Comparison of ENCODE assay signal across 13 cellular contexts in the genomic region with DNA sequence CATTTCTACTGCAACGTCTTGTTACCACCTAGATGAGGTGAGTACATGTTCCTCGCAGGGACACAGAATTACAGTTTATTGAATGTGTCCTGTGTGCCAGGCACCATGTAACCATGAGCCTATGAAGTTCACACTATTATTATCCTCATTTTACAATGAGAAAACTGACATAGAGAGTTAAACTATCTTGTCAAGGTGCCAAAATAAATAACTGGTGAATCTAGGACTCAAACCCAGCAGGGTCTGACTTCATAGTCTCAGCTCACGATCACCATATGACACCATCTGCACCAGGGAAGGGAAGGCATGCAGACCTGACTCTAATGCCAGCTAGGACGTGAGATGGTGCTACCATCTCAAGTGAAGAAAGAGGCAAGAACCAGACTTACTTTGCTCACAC. TPM values are rescaled to one million over a fixed set of nuclear protein-coding genes. Genes with fewer than 3 reads are reported as not detected.
DNase-seq lines count a peak whose midpoint lies in the region; TF ChIP-seq lines count a peak whose summit lies in the region.
"Had no signal": no experiment of that assay in that cellular context is flagged by ENCODE, and none has a peak within 500 bp of the region (broad histone marks: within the 10 kb centered on the region; RNA-seq: fewer than 3 reads in every experiment).

No MANE protein-coding gene starts in this region.

- H3K4me1 ChIP-seq in Caco-2 = no peaks in the 10 kb centered on the region

- H3K9me3 Mint-ChIP-seq in Caco-2 (ENCODE audit: unreplicated experiment) = no peaks in the 10 kb centered on the region
- H3K9me3 Mint-ChIP-seq: CD14-positive monocyte; CD8-positive, alpha-beta T cell; H9 had no signal

- CTCF ChIA-PET in Caco-2 (lab: Charles Lee) = interaction anchor here (1.0 kb wide), 1 partner anchor 19 kb away, joined by 3 read pairs; no protein-coding TSS in a partner anchor

- H3K27ac Mint-ChIP-seq in Caco-2 (ENCODE audit: unreplicated experiment) = no peak overlapping the region
- H3K27ac Mint-ChIP-seq: CD14-positive monocyte; CD8-positive, alpha-beta T cell; H9 had no signal

- no peaks in the 10 kb centered on the region for H3K36me3 ChIP-seq in MG63
- no peaks in the 10 kb centered on the region for H3K36me3 ChIP-seq in Caco-2 (ENCODE audit: control insufficient read depth, insufficient read depth, low read length)

- no TSS peak for BruUV-seq in Caco-2 (replicated peaks; lab: Mats Ljungman, UMichigan)

- no peaks in the 10 kb centered on the region for H3K9me3 ChIP-seq in MG63
- no peaks in the 10 kb centered on the region for H3K9me3 ChIP-seq in Caco-2

- peak; percentile 24 for DNase-seq in NCI-H748 (lab: John Stamatoyannopoulos, UW; ENCODE audit: unreplicated experiment)
- DNase-seq in NCI-H748 treated with DMSO at 0.1 percent for 48 hours (lab: John Stamatoyannopoulos, UW) = no peak
- peak; percentile 10 for DNase-seq in MG63
- DNase-seq in dermis blood vessel endothelial cell = peak; percentile 33
- no peak for DNase-seq in UCSD-AML1 (lab: John Stamatoyannopoulos, UW; ENCODE audit: unreplicated experiment)
- no peak for DNase-seq in pons (ENCODE audit: low spot score)
- DNase-seq in Caco-2 = no peak
- DNase-seq: CD8-positive, alpha-beta T cell; DMS53; GM23248; H9 had no signal

- no peak overlapping the region for H3K4me3 Mint-ChIP-seq in Caco-2 (ENCODE audit: unreplicated experiment)
- H3K4me3 Mint-ChIP-seq: CD14-positive monocyte; CD8-positive, alpha-beta T cell; H9 had no signal

- H3K4me3 ChIP-seq in MG63 (no peak overlapping the region), Caco-2 (ENCODE audit: low read depth, low read length) (no peak overlapping the region)
- H3K4me3 ChIP-seq: GM23248 had no signal

- no peaks in the 10 kb centered on the region; the same call in 1 of the 2 replicates for H3K27me3 ChIP-seq in MG63
- H3K27me3 ChIP-seq in Caco-2 (replicated peaks; ENCODE audit: control insufficient read depth, insufficient read depth, low read length) = no peaks in the 10 kb centered on the region

- intact Hi-C loops in Caco-2 (cut with micrococcal nuclease; ENCODE audit: unreplicated experiment) = no loop called here

- no peaks in the 10 kb centered on the region for H3K36me3 Mint-ChIP-seq in Caco-2 (ENCODE audit: insufficient read depth, unreplicated experiment)
- H3K36me3 Mint-ChIP-seq: CD14-positive monocyte; CD8-positive, alpha-beta T cell had no signal

- TF ChIP-seq CTCF in Caco-2 (IDR thresholded peaks at IDR 0.05; ENCODE audit: insufficient read depth in 1 of 2, low read depth in 1 of 2, low read length in 1 of 2, severe bottlenecking in 1 of 2, unreplicated experiment in 1 of 2) = no peak

- POLR2A ChIA-PET in Caco-2 (lab: Charles Lee) = no interaction called here

- no peaks in the 10 kb centered on the region for H3K4me1 Mint-ChIP-seq in Caco-2 (ENCODE audit: low read depth, unreplicated experiment)
- H3K4me1 Mint-ChIP-seq: CD14-positive monocyte, H9 had no signal

- H3K27me3 Mint-ChIP-seq in Caco-2 (ENCODE audit: insufficient read depth, unreplicated experiment) = peaks cover 4% of the 10 kb centered on the region

RNA-seq across cellular contexts. Expression of gene SELE, which starts 2.4 kb away (rescaled TPM):
- total RNA-seq in MG63 (2014; rRNA removed; shearing (Covaris generic); ENCODE audit: low replicate concordance) = not detected in 2 replicates
- total RNA-seq in dermis blood vessel endothelial cell (5.7 and 24.3 TPM in 2 replicates), Caco-2 (2022) (not detected in 2 replicates)
- total RNA-seq: A673; CD8-positive, alpha-beta T cell; GM23248; H9 had no signal

RNA-seq across cellular contexts. Expression of gene SELL, which starts 20.0 kb away (rescaled TPM):
- total RNA-seq in MG63 (2014; rRNA removed; shearing (Covaris generic); ENCODE audit: low replicate concordance) = 0.10 and 1.5 TPM in 2 replicates
- total RNA-seq in dermis blood vessel endothelial cell (0.34 and 1.6 TPM in 2 replicates), Caco-2 (2022) (not detected in 2 replicates)
- total RNA-seq: A673, GM23248, H9 had no signal

Comparison
In these comparisons a context has a peak if more than half of its experiments do, and no peak if none do; other contexts are left out.
1. DNase-seq: peak in NCI-H748 (single experiment), MG63 (single experiment) and dermis blood vessel endothelial cell (single experiment); none in NCI-H748 treated with DMSO at 0.1 percent for 48 hours (single experiment), UCSD-AML1 (single experiment), pons (single experiment) and Caco-2 (0 of 2).